ENCODE assay signal across 10 cellular contexts in genomic region chr2:95297088-95297487, GRCh38. TPM values are rescaled to one million over a fixed set of nuclear protein-coding genes. Genes with fewer than 3 reads are reported as not detected.
DNase-seq lines count a peak whose midpoint lies in the region; ATAC-seq and TF ChIP-seq lines count a peak whose summit lies in the region.
"Had no signal": no experiment of that assay in that cellular context is flagged by ENCODE, and none has a peak within 500 bp of the region (broad histone marks: within the 10 kb centered on the region; RNA-seq: fewer than 3 reads in every experiment).

KCNIP3 (plus strand) TSS chr2:95297347; CDS start chr2:95297439, 92 bp downstream.

- no peaks in the 10 kb centered on the region for H3K27me3 ChIP-seq in colonic mucosa
- H3K27me3 ChIP-seq in spleen (replicated peaks in 1 of 7) = peaks cover 0 to 35% (median 0%) of the 10 kb centered on the region in 7 donors

- no peak within 1 kb of the TSS for H3K27ac Mint-ChIP-seq in nephron progenitor cell

- H3K4me1 ChIP-seq in colonic mucosa (no peaks in the 10 kb centered on the region), spleen (no peaks in the 10 kb centered on the region)

- no peak for TF ChIP-seq POLR2A in spleen (IDR thresholded peaks at IDR 0.05)

- peaks cover 18% of the 10 kb centered on the region for H3K9me3 Mint-ChIP-seq in nephron progenitor cell

- ATAC-seq in HG03135 (IDR thresholded peaks at IDR 0.05; ENCODE audit: unreplicated experiment) = no peak

- WGBS in spleen, 5 donors = 6 to 12% (median 8%) methylated on average over 11 of the region's 11 CpGs

- H3K36me3 ChIP-seq in colonic mucosa (no peaks in the 10 kb centered on the region), spleen (no peaks in the 10 kb centered on the region)

- H3K9me3 ChIP-seq in colonic mucosa (no peaks in the 10 kb centered on the region), spleen (peaks cover 0 to 18% (median 8%) of the 10 kb centered on the region in 8 donors)

- intact Hi-C loops in colonic mucosa (cut with DNase I) = no loop called here
- intact Hi-C loops in spleen (cut with DNase I; ENCODE audit: low total_unique reads) = no loop called here

- TF ChIP-seq CTCF in colonic mucosa (IDR thresholded peaks at IDR 0.05) = no peak
- TF ChIP-seq CTCF in nephron progenitor cell (IDR thresholded peaks at IDR 0.05) = no peak
- no peak for TF ChIP-seq CTCF in spleen (IDR thresholded peaks at IDR 0.05 in 8 of 11, conservative IDR thresholded peaks at IDR 0.05 in 3 of 11)

- H3K4me3 ChIP-seq in colonic mucosa = no peak within 1 kb of the TSS
- peak within 1 kb of the TSS in 1 of 8 donors; percentile 14 for H3K4me3 ChIP-seq in spleen

- H3K36me3 Mint-ChIP-seq in nephron progenitor cell (ENCODE audit: low read depth) = no peaks in the 10 kb centered on the region

- no peak within 1 kb of the TSS for H3K9ac ChIP-seq in colonic mucosa (ENCODE audit: low read depth in 2 of 2, low read length in 2 of 2)

- peaks cover 14% of the 10 kb centered on the region for H3K27me3 Mint-ChIP-seq in nephron progenitor cell (ENCODE audit: low read depth, poor library complexity)

- peak within 1 kb of the TSS; percentile 61 for H3K4me3 Mint-ChIP-seq in nephron progenitor cell

- H3K4me1 Mint-ChIP-seq in nephron progenitor cell = peaks cover 26% of the 10 kb centered on the region

- H3K27ac ChIP-seq in colonic mucosa = no peak within 1 kb of the TSS
- H3K27ac ChIP-seq in spleen = no peak within 1 kb of the TSS
- H3K27ac ChIP-seq: epithelial cell of prostate had no signal

- DNase-seq in DMS53 (lab: John Stamatoyannopoulos, UW) (peak; percentile 96), NCI-H2107 treated with DMSO at 0.1 percent for 48 hours (lab: John Stamatoyannopoulos, UW; ENCODE audit: unreplicated experiment) (peak; percentile 64), colonic mucosa (peak; percentile 38), nephron progenitor cell (peak; percentile 37), AML-193 (lab: John Stamatoyannopoulos, UW) (no peak), spleen (no peak)
- no peak for DNase-seq in activated effector memory CD4-positive, alpha-beta T cell treated with anti-CD3 and anti-CD28 coated beads, Interleukin-2, amount 50 U/mL, for 16 hours
- DNase-seq: NCI-H1048 had no signal

RNA-seq across cellular contexts. Expression of gene KCNIP3, which starts in this region (rescaled TPM):
- 1 to 10 TPM; 1.5 to 2.3 TPM for total RNA-seq in colonic mucosa
- 1 to 10 TPM; 2.6 to 5.2 (median 4.2) TPM for total RNA-seq in spleen
- polyA plus RNA-seq in spleen = 1 to 10 TPM in 1 of 3 donors, under 1 TPM in 2; 0.59 to 1.8 (median 0.85) TPM

Comparison
In these comparisons a context has a peak if more than half of its experiments do, and no peak if none do; other contexts are left out.
1. DNase-seq: peak in DMS53 (single experiment), NCI-H2107 treated with DMSO at 0.1 percent for 48 hours (single experiment), colonic mucosa (single experiment) and nephron progenitor cell (single experiment); none in AML-193 (0 of 2), spleen (single experiment) and activated effector memory CD4-positive, alpha-beta T cell treated with anti-CD3 and anti-CD28 coated beads, Interleukin-2, amount 50 U/mL, for 16 hours (single experiment).